18 cellular contexts compared by ENCODE assay signal in genomic region chr1:225840223-225840610, GRCh38. TPM values are rescaled to one million over a fixed set of nuclear protein-coding genes. Genes with fewer than 3 reads are reported as not detected.
"Had no signal": no experiment of that assay in that cellular context is flagged by ENCODE, and none has a peak within 500 bp of the region (broad histone marks: within the 10 kb centered on the region; RNA-seq: fewer than 3 reads in every experiment).

No MANE protein-coding gene starts in this region.

- H3K27me3 ChIP-seq: ascending aorta, esophagus squamous epithelium, right lobe of liver had no signal

- H3K4me3 ChIP-seq: ascending aorta, esophagus squamous epithelium, mucosa of descending colon, right lobe of liver, smooth muscle cell had no signal

- H3K4me3 Mint-ChIP-seq: central memory CD8-positive, alpha-beta T cell; naive B cell; type B pancreatic cell had no signal

- H3K36me3 ChIP-seq: WERI-Rb-1 had no signal

- H3K27ac Mint-ChIP-seq: type B pancreatic cell had no signal

- H3K27ac ChIP-seq: esophagus squamous epithelium, parathyroid adenoma, right lobe of liver, WERI-Rb-1 had no signal

- H3K9me3 Mint-ChIP-seq: central memory CD8-positive, alpha-beta T cell; naive B cell; type B pancreatic cell had no signal

- H3K9me3 ChIP-seq: ascending aorta, esophagus squamous epithelium, mucosa of descending colon, right lobe of liver had no signal

- FAIRE-seq: endothelial cell of umbilical vein had no signal

- H3K9ac ChIP-seq: parathyroid adenoma had no signal

- H3K36me3 Mint-ChIP-seq: naive B cell had no signal

- H3K4me1 ChIP-seq: parathyroid adenoma had no signal

- ATAC-seq: mucosa of descending colon had no signal

- DNase-seq: activated CD4-positive, alpha-beta T cell treated with anti-CD3 and anti-CD28 coated beads, Interleukin-2, amount 50 U/mL, for 48 hours; activated gamma-delta T cell treated with Interleukin-2 at 50 U/mL for 16 hours; effector CD8-positive, alpha-beta T cell; esophagus squamous epithelium; mesenchymal stem cell; naive B cell; stimulated activated CD4-positive, alpha-beta T cell treated with anti-CD3 and anti-CD28 coated beads, Interleukin-4, amount 100 ng/mL, for 24 hours; stimulated activated naive CD4-positive, alpha-beta T cell treated with Interleukin-2 at 50 U/mL for 16 hours; T-helper 2 cell; WERI-Rb-1 had no signal

- H3K27me3 Mint-ChIP-seq: central memory CD8-positive, alpha-beta T cell; naive B cell; type B pancreatic cell had no signal

RNA-seq across cellular contexts. Expression of gene LEFTY1, which starts 48.7 kb away (rescaled TPM):
- total RNA-seq: ascending aorta, endothelial cell of umbilical vein, esophagus squamous epithelium, smooth muscle cell had no signal
- polyA plus RNA-seq: endothelial cell of umbilical vein, smooth muscle cell had no signal
